Comparison of ENCODE assay signal across 8 cellular contexts in genomic region chr9:123637940-123638634, GRCh38.
DNase-seq lines count a peak whose midpoint lies in the region; ATAC-seq and TF ChIP-seq lines count a peak whose summit lies in the region.

No MANE protein-coding gene starts in this region.

- H3K79me1 ChIP-seq in H9 (ENCODE audit: insufficient read depth, low read depth, low read length, poor library complexity, severe bottlenecking): no peaks in the 10 kb centered on the region

- no peak overlapping the region for H2BK120ac ChIP-seq in H9 (ENCODE audit: low read depth, low read length, poor library complexity, severe bottlenecking)

- H3K56ac ChIP-seq in H9 (ENCODE audit: insufficient read length, low read depth, low read length): no peak overlapping the region

- no peak overlapping the region for H4K91ac ChIP-seq in H9 (ENCODE audit: insufficient read length, low read depth, low read length)

- TF ChIP-seq CTCF in H9 (conservative IDR thresholded peaks at IDR 0.05): no peak
- no peak for TF ChIP-seq CTCF in kidney epithelial cell (IDR thresholded peaks at IDR 0.05; ENCODE audit: insufficient read depth, low read length, poor library complexity, severe bottlenecking)
- no peak for TF ChIP-seq CTCF in dorsolateral prefrontal cortex (IDR thresholded peaks at IDR 0.05 in 54 of 56, conservative IDR thresholded peaks at IDR 0.05 in 2 of 56; ENCODE audit: low read depth in 1 of 56, partially characterized antibody in 56 of 56)

- H3K14ac ChIP-seq in H9 (ENCODE audit: insufficient read depth, low read length): no peak overlapping the region

- no peaks in the 10 kb centered on the region for H3K79me2 ChIP-seq in H9 (ENCODE audit: insufficient read depth, low read length)

- H3K4me3 Mint-ChIP-seq in H9: no peak overlapping the region
- H3K4me3 Mint-ChIP-seq in T-helper 1 cell treated with Interleukin-12 subunit alpha and Interleukin-12 subunit beta and Interleukin-4 antibody, amounts not matched to agents 30 μg/mL and 1 μg/mL, for 36 hours: peak overlapping the region; percentile 70

- H4K8ac ChIP-seq in H9 (replicated peaks; ENCODE audit: insufficient read length, low read depth, low read length): no peak overlapping the region

- ATAC-seq in GM19397 (IDR thresholded peaks at IDR 0.05; ENCODE audit: unreplicated experiment): no peak

- intact Hi-C loops in dorsolateral prefrontal cortex (cut with DNase I): no loop called here

- no peak overlapping the region for H2AFZ ChIP-seq in H9 (ENCODE audit: low read length)

- H3K4me2 ChIP-seq in H9 (ENCODE audit: insufficient read depth, insufficient read length, low read length): no peak overlapping the region

- H3K23me2 ChIP-seq in H9 (ENCODE audit: insufficient read length, low read depth, low read length, poor library complexity, severe bottlenecking): no peaks in the 10 kb centered on the region

- H2BK5ac ChIP-seq in H9 (ENCODE audit: insufficient read length, low read length): no peak overlapping the region

- H3K9me3 Mint-ChIP-seq in H9: no peaks in the 10 kb centered on the region
- H3K9me3 Mint-ChIP-seq in T-helper 1 cell treated with Interleukin-12 subunit alpha and Interleukin-12 subunit beta and Interleukin-4 antibody, amounts not matched to agents 30 μg/mL and 1 μg/mL, for 36 hours: no peaks in the 10 kb centered on the region

- H2BK12ac ChIP-seq in H9 (ENCODE audit: insufficient read length, low read depth, low read length): no peak overlapping the region

- H3K18ac ChIP-seq in H9 (ENCODE audit: insufficient read length, low read depth, low read length): no peak overlapping the region

- no peak overlapping the region for H3K9ac ChIP-seq in H9 (ENCODE audit: extremely low read depth, insufficient read length, low read length)

- H3K27ac ChIP-seq in H9 (ENCODE audit: insufficient read length, low read depth, low read length): no peak overlapping the region
- H3K27ac ChIP-seq in dorsolateral prefrontal cortex: no peak overlapping the region

- no peak overlapping the region for H4K5ac ChIP-seq in H9 (ENCODE audit: insufficient read length, low read depth, low read length)

- peak; percentile 70 to 80 for DNase-seq in AML-193 (lab: John Stamatoyannopoulos, UW)
- DNase-seq in H9: no peak
- peak; percentile 16 for DNase-seq in kidney epithelial cell (ENCODE audit: low read depth)
- no peak for DNase-seq in dorsolateral prefrontal cortex
- DNase-seq in hippocampal formation (lab: John Stamatoyannopoulos, UW): no peak
- no peak for DNase-seq in NCI-H446 treated with DMSO at 0.1 percent for 48 hours (lab: John Stamatoyannopoulos, UW)

- H3K4ac ChIP-seq in H9 (ENCODE audit: low read depth, low read length): no peak overlapping the region

- no peaks in the 10 kb centered on the region for H3K36me3 ChIP-seq in kidney epithelial cell (ENCODE audit: control insufficient read depth, insufficient read depth, low read length)

- H3K4me1 ChIP-seq in H9 (ENCODE audit: insufficient read depth, low read length): no peaks in the 10 kb centered on the region

- H3K9me3 ChIP-seq in H9 (ENCODE audit: control insufficient read depth, low read depth, low read length): no peaks in the 10 kb centered on the region

- no peaks in the 10 kb centered on the region for H3K27me3 ChIP-seq in H9 (ENCODE audit: insufficient read depth, low read length)
- H3K27me3 ChIP-seq in kidney epithelial cell (ENCODE audit: control insufficient read depth, insufficient read depth, low read length): no peaks in the 10 kb centered on the region
- no peaks in the 10 kb centered on the region for H3K27me3 ChIP-seq in dorsolateral prefrontal cortex

- no peak overlapping the region for H2BK15ac ChIP-seq in H9 (ENCODE audit: low read depth, low read length)

- no peaks in the 10 kb centered on the region; the same call in 1 of the 2 replicates for H3K27me3 Mint-ChIP-seq in H9 (ENCODE audit: low read depth)
- peaks cover 23% of the 10 kb centered on the region for H3K27me3 Mint-ChIP-seq in T-helper 1 cell treated with Interleukin-12 subunit alpha and Interleukin-12 subunit beta and Interleukin-4 antibody, amounts not matched to agents 30 μg/mL and 1 μg/mL, for 36 hours (ENCODE audit: low read depth)

- H3K23ac ChIP-seq in H9 (ENCODE audit: insufficient read length, low read depth, low read length): no peak overlapping the region

- no peaks in the 10 kb centered on the region for H4K20me1 ChIP-seq in H9 (ENCODE audit: control insufficient read depth, insufficient read depth, insufficient read length)

- no peak overlapping the region for H2AK5ac ChIP-seq in H9 (ENCODE audit: insufficient read length, low read length)

- H3K36me3 Mint-ChIP-seq in H9 (ENCODE audit: insufficient read depth in 1 of 3, low read depth in 3 of 3): no peaks in the 10 kb centered on the region
- no peaks in the 10 kb centered on the region for H3K36me3 Mint-ChIP-seq in T-helper 1 cell treated with Interleukin-12 subunit alpha and Interleukin-12 subunit beta and Interleukin-4 antibody, amounts not matched to agents 30 μg/mL and 1 μg/mL, for 36 hours (ENCODE audit: low read depth)

- peaks cover 9 to 10% of the 10 kb centered on the region in 2 experiments for H3K4me1 Mint-ChIP-seq in H9
- peaks cover 35% of the 10 kb centered on the region for H3K4me1 Mint-ChIP-seq in T-helper 1 cell treated with Interleukin-12 subunit alpha and Interleukin-12 subunit beta and Interleukin-4 antibody, amounts not matched to agents 30 μg/mL and 1 μg/mL, for 36 hours (ENCODE audit: low read depth)

- H2BK20ac ChIP-seq in H9 (ENCODE audit: low read depth, low read length, poor library complexity, severe bottlenecking): no peak overlapping the region

- peak overlapping the region in 2 of 3 experiments; percentile 1 to 2; a peak in 1 of 7 replicates for H3K27ac Mint-ChIP-seq in H9
- peak overlapping the region; percentile 10 for H3K27ac Mint-ChIP-seq in T-helper 1 cell treated with Interleukin-12 subunit alpha and Interleukin-12 subunit beta and Interleukin-4 antibody, amounts not matched to agents 30 μg/mL and 1 μg/mL, for 36 hours

- H3K4me3 ChIP-seq in kidney epithelial cell (ENCODE audit: low read depth, low read length) (peak overlapping the region; percentile 22), dorsolateral prefrontal cortex (peak overlapping the region in 6 of 59 donors; percentile 7 to 42 (median 26))

- no CpG with 5 or more reads among the region's 10 CpGs for WGBS in H9 (ENCODE audit: extremely low coverage, insufficient read length, low lambda C conversion rate)

- no peak overlapping the region for H3T11ph ChIP-seq in H9 (ENCODE audit: low read length)

Comparison
In these comparisons a context has a peak if more than half of its experiments do, and no peak if none do; other contexts are left out.
1. DNase-seq: peak in AML-193 (2 of 2) and kidney epithelial cell (single experiment); none in H9 (single experiment), dorsolateral prefrontal cortex (0 of 10), hippocampal formation (0 of 2) and NCI-H446 treated with DMSO at 0.1 percent for 48 hours (single experiment).